ENCODE assay signal across 12 cellular contexts in the genomic region with DNA sequence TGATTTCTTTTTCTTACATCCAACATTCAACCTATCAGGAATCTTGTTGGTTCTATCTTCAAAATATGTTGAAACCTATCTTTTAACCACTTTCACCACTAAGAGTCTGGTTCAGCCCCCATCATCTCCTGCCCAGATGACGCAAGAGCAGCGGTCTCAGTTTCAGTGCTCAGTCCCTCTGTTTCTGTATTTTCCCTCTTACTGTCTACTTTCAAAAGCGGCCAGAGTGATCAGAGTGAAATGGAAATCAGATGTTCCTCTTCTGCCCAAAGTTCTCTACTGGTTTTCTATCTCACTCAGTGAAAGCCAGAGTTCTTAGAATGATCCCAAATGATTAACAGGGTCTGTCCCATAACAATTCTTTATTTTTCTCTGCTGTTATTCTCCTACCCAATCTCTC.
A peak's percentile ranks its signal among the peaks of the same experiment; 100 is the strongest.
DNase-seq lines count a peak whose midpoint lies in the region; ATAC-seq and TF ChIP-seq lines count a peak whose summit lies in the region.
"Had no signal": no experiment of that assay in that cellular context is flagged by ENCODE, and none has a peak within 500 bp of the region (broad histone marks: within the 10 kb centered on the region; RNA-seq: fewer than 3 reads in every experiment).

No MANE protein-coding gene starts in this region.

- TF ChIP-seq EP300 in esophagus muscularis mucosa (IDR thresholded peaks at IDR 0.05) = no peak

- no peak overlapping the region for H3K27ac ChIP-seq in KMS-11
- H3K27ac ChIP-seq in esophagus muscularis mucosa (replicated peaks in 1 of 4) = no peak overlapping the region
- H3K27ac ChIP-seq: A549, coronary artery had no signal

- no peak for TF ChIP-seq POLR2A in esophagus muscularis mucosa (IDR thresholded peaks at IDR 0.05; ENCODE audit: low read depth)

- H3K4me1 ChIP-seq in KMS-11 (ENCODE audit: low read depth, poor library complexity, severe bottlenecking) = peaks cover 34% of the 10 kb centered on the region
- H3K4me1 ChIP-seq in esophagus muscularis mucosa = no peaks in the 10 kb centered on the region
- H3K4me1 ChIP-seq: A549 had no signal

- H3K36me3 ChIP-seq in KMS-11 (ENCODE audit: insufficient read depth) (no peaks in the 10 kb centered on the region), esophagus muscularis mucosa (no peaks in the 10 kb centered on the region)

- peak overlapping the region; percentile 22 for H3K4me2 ChIP-seq in KMS-11
- H3K4me2 ChIP-seq: A549 had no signal

- H3K27me3 ChIP-seq in KMS-11 (ENCODE audit: insufficient read depth, low read depth) = no peaks in the 10 kb centered on the region; the same call in 1 of the 2 replicates
- no peaks in the 10 kb centered on the region for H3K27me3 ChIP-seq in esophagus muscularis mucosa

- TF ChIP-seq CTCF in KMS-11 (conservative IDR thresholded peaks at IDR 0.05; ENCODE audit: low read depth, low read length) = no peak
- no peak for TF ChIP-seq CTCF in esophagus muscularis mucosa (IDR thresholded peaks at IDR 0.05)

- H3K9me3 ChIP-seq in esophagus muscularis mucosa = no peaks in the 10 kb centered on the region
- H3K9me3 ChIP-seq: A549 had no signal

- no peak overlapping the region for H2AFZ ChIP-seq in KMS-11 (ENCODE audit: low read depth)

- ATAC-seq in HG02610 (IDR thresholded peaks at IDR 0.05; ENCODE audit: unreplicated experiment) = peak; percentile 86
- ATAC-seq: A549 had no signal

- 67% methylated on average over 3 of the region's 3 CpGs for WGBS in esophagus muscularis mucosa

- no peak overlapping the region for H3K9ac ChIP-seq in KMS-11

- no peaks in the 10 kb centered on the region for H4K20me1 ChIP-seq in KMS-11 (ENCODE audit: insufficient read depth)

- peak; percentile 30 to 56 for DNase-seq in activated CD4-positive, alpha-beta T cell treated with anti-CD3 and anti-CD28 coated beads, Interleukin-2, amount 50 U/mL, for 48 hours
- DNase-seq in activated CD4-positive, alpha-beta T cell treated with anti-CD3 and anti-CD28 coated beads for 4 hours = no peak
- DNase-seq in stimulated activated CD4-positive, alpha-beta T cell treated with anti-CD3 and anti-CD28 coated beads, Interleukin-4, amount 100 ng/mL, for 24 hours = peak; percentile 26
- no peak for DNase-seq in esophagus muscularis mucosa (ENCODE audit: extremely low spot score)
- no peak for DNase-seq in hypothalamus (lab: John Stamatoyannopoulos, UW)
- DNase-seq in DMS79 treated with DMSO at 0.1 percent for 48 hours (lab: John Stamatoyannopoulos, UW) = no peak
- DNase-seq: immature natural killer cell, NCI-H187 had no signal

- H3K4me3 ChIP-seq in KMS-11 (IDR thresholded peaks at IDR 0.05; ENCODE audit: insufficient read depth, low read depth, low read length) (no peak overlapping the region), esophagus muscularis mucosa (no peak overlapping the region)
- H3K4me3 ChIP-seq: A549, coronary artery had no signal

- no peaks in the 10 kb centered on the region for H3K79me2 ChIP-seq in KMS-11 (ENCODE audit: insufficient read depth, low read depth)

- intact Hi-C loops in esophagus muscularis mucosa (cut with DNase I) = no loop called here

Comparison
In these comparisons a context has a peak if more than half of its experiments do, and no peak if none do; other contexts are left out.
1. DNase-seq: peak in activated CD4-positive, alpha-beta T cell treated with anti-CD3 and anti-CD28 coated beads, Interleukin-2, amount 50 U/mL, for 48 hours (2 of 2) and stimulated activated CD4-positive, alpha-beta T cell treated with anti-CD3 and anti-CD28 coated beads, Interleukin-4, amount 100 ng/mL, for 24 hours (single experiment); none in activated CD4-positive, alpha-beta T cell treated with anti-CD3 and anti-CD28 coated beads for 4 hours (0 of 2), esophagus muscularis mucosa (single experiment), hypothalamus (0 of 51) and DMS79 treated with DMSO at 0.1 percent for 48 hours (single experiment).